In the genomic region with DNA sequence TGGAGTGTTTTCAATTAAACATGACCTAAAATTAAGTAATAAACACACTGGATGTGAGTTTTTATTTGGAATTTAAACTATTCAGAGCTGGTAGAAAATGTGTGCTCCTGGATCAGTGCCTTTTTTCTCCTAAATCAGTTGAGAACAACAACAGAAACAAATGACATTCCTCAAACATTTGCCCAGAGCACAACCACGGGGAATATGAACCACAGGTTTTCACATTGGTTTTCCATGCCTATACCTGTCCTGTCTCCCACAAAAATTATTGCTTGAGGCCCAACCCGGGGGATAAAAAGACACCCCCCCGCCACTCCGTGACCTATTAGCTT, we compare ENCODE assay signal across 14 cellular contexts. TPM values are rescaled to one million over a fixed set of nuclear protein-coding genes. Genes with fewer than 3 reads are reported as not detected.
DNase-seq lines count a peak whose midpoint lies in the region; ATAC-seq and TF ChIP-seq lines count a peak whose summit lies in the region.
"Had no signal": no experiment of that assay in that cellular context is flagged by ENCODE, and none has a peak within 500 bp of the region (broad histone marks: within the 10 kb centered on the region; RNA-seq: fewer than 3 reads in every experiment).

No MANE protein-coding gene starts in this region.

- peaks cover 9% of the 10 kb centered on the region in 2 donors for H3K36me3 Mint-ChIP-seq in stimulated activated naive B cell treated with anti-CD40 and anti-IgM and Interleukin-4, amounts not matched to agents 10 μg/mL and 1 μg/mL and 100 μg/mL, for 72 hours
- H3K36me3 Mint-ChIP-seq in activated naive CD8-positive, alpha-beta T cell treated with anti-CD3 and anti-CD28 coated beads, Interleukin-2, amount 50 U/mL, for 24 hours (ENCODE audit: low read depth) = peaks cover 25% of the 10 kb centered on the region

- H3K27ac ChIP-seq in GM23248 (peak overlapping the region; percentile 44), SK-N-SH (ENCODE audit: low read depth in 2 of 2, low read length in 1 of 2) (peak overlapping the region in 1 of 2 experiments; percentile 54; a peak in 1 of 4 replicates), gastroesophageal sphincter (peak overlapping the region in 3 of 4 donors; percentile 62 to 77 (median 71))

- no peak for TF ChIP-seq RAD21 in SK-N-SH (IDR thresholded peaks at IDR 0.05; ENCODE audit: low read length)

- H3K9me3 Mint-ChIP-seq in stimulated activated naive B cell treated with anti-CD40 and anti-IgM and Interleukin-4, amounts not matched to agents 10 μg/mL and 1 μg/mL and 100 μg/mL, for 72 hours = no peaks in the 10 kb centered on the region
- no peaks in the 10 kb centered on the region for H3K9me3 Mint-ChIP-seq in activated naive CD8-positive, alpha-beta T cell treated with anti-CD3 and anti-CD28 coated beads, Interleukin-2, amount 50 U/mL, for 24 hours

- no peak for DNase-seq in GM23248
- no peak for DNase-seq in SK-N-SH
- DNase-seq in renal cortical epithelial cell (ENCODE audit: low read depth) = peak; percentile 49
- DNase-seq in stimulated activated naive B cell treated with anti-CD40 and anti-IgM and Interleukin-4, amounts not matched to agents 10 μg/mL and 1 μg/mL and 100 μg/mL, for 72 hours = no peak
- DNase-seq in activated naive CD8-positive, alpha-beta T cell treated with anti-CD3 and anti-CD28 coated beads, Interleukin-2, amount 50 U/mL, for 24 hours = no peak
- DNase-seq in NCI-H1436 (lab: John Stamatoyannopoulos, UW) = no peak
- DNase-seq in stimulated activated CD4-positive, alpha-beta T cell treated with anti-CD3 and anti-CD28 coated beads, Interleukin-1b, Interleukin-23, amount 100 ng/mL, for 48 hours = no peak
- DNase-seq: activated naive CD4-positive, alpha-beta T cell treated with Interleukin-2 at 50 U/mL for 16 hours; erythroblast; H7; NCI-H2081 treated with DMSO at 0.1 percent for 48 hours; stimulated activated CD4-positive, alpha-beta T cell treated with anti-CD3 and anti-CD28 coated beads, Interleukin-15, amount 100 ng/mL, for 24 hours had no signal

- H3F3A ChIP-seq in GM23248 (ENCODE audit: insufficient read depth) = peaks cover 33% of the 10 kb centered on the region
- peaks cover 9% of the 10 kb centered on the region for H3F3A ChIP-seq in SK-N-SH (replicated peaks; ENCODE audit: insufficient read depth)

- peaks cover 3 to 20% of the 10 kb centered on the region in 2 donors for H3K4me1 Mint-ChIP-seq in stimulated activated naive B cell treated with anti-CD40 and anti-IgM and Interleukin-4, amounts not matched to agents 10 μg/mL and 1 μg/mL and 100 μg/mL, for 72 hours
- H3K4me1 Mint-ChIP-seq in activated naive CD8-positive, alpha-beta T cell treated with anti-CD3 and anti-CD28 coated beads, Interleukin-2, amount 50 U/mL, for 24 hours = peaks cover 18% of the 10 kb centered on the region

- H3K9ac ChIP-seq in GM23248 = no peak overlapping the region
- no peak overlapping the region for H3K9ac ChIP-seq in SK-N-SH

- in situ Hi-C loops in GM23248 (cut with MboI) = no loop called here

- H2AFZ ChIP-seq in GM23248 (no peak overlapping the region), SK-N-SH (ENCODE audit: low read depth) (no peak overlapping the region)

- TF ChIP-seq POLR2A in gastroesophageal sphincter (IDR thresholded peaks at IDR 0.05) = no peak

- H3K9me3 ChIP-seq in GM23248 (ENCODE audit: low read depth) = no peaks in the 10 kb centered on the region
- no peaks in the 10 kb centered on the region for H3K9me3 ChIP-seq in SK-N-SH
- H3K9me3 ChIP-seq in gastroesophageal sphincter = no peaks in the 10 kb centered on the region

- CTCF ChIA-PET in SK-N-SH (lab: Yijun Ruan, JAX) = interaction anchor here (1.1 to 3.7 kb wide), 4 partner anchors 11 to 111 kb away, joined by 3 to 32 read pairs (median 3); no protein-coding TSS in a partner anchor

- H3K9me2 ChIP-seq in GM23248 (ENCODE audit: insufficient read depth) (no peaks in the 10 kb centered on the region), SK-N-SH (no peaks in the 10 kb centered on the region)

- no peaks in the 10 kb centered on the region for H3K27me3 Mint-ChIP-seq in stimulated activated naive B cell treated with anti-CD40 and anti-IgM and Interleukin-4, amounts not matched to agents 10 μg/mL and 1 μg/mL and 100 μg/mL, for 72 hours
- no peaks in the 10 kb centered on the region for H3K27me3 Mint-ChIP-seq in activated naive CD8-positive, alpha-beta T cell treated with anti-CD3 and anti-CD28 coated beads, Interleukin-2, amount 50 U/mL, for 24 hours

- H3K79me2 ChIP-seq in GM23248 (ENCODE audit: insufficient read depth) (peaks cover 32% of the 10 kb centered on the region), SK-N-SH (ENCODE audit: insufficient read depth) (peaks cover 29% of the 10 kb centered on the region)

- peaks cover 38% of the 10 kb centered on the region for H3K4me1 ChIP-seq in GM23248 (ENCODE audit: insufficient read depth)
- H3K4me1 ChIP-seq in SK-N-SH (ENCODE audit: control insufficient read depth in 1 of 2, insufficient read depth in 2 of 2, low read depth in 1 of 2, low read length in 1 of 2) = peaks cover 7 to 8% of the 10 kb centered on the region in 2 experiments; a peak in 3 of 4 replicates
- H3K4me1 ChIP-seq in gastroesophageal sphincter = peaks cover 0 to 59% (median 8%) of the 10 kb centered on the region in 3 donors

- TF ChIP-seq CTCF in SK-N-SH (IDR thresholded peaks at IDR 0.05) (no peak), gastroesophageal sphincter (IDR thresholded peaks at IDR 0.05) (no peak)

- H3K4me2 ChIP-seq in GM23248 (ENCODE audit: unreplicated experiment) = peak overlapping the region; percentile 21
- peak overlapping the region; percentile 43; the same call in 1 of the 2 replicates for H3K4me2 ChIP-seq in SK-N-SH

- 32 to 33% methylated on average over 4 of the region's 4 CpGs for WGBS in GM23248 (ENCODE audit: low coverage in 1 of 2, low lambda C conversion rate in 2 of 2, missing lambda C conversion rate in 2 of 2), 2 experiments
- 84% methylated on average over 4 of the region's 4 CpGs for WGBS in SK-N-SH (ENCODE audit: low lambda C conversion rate)
- 30 to 49% methylated on average over 4 of the region's 4 CpGs for WGBS in gastroesophageal sphincter (ENCODE audit: low coverage in 1 of 2), 2 donors

- H3K4me3 Mint-ChIP-seq in stimulated activated naive B cell treated with anti-CD40 and anti-IgM and Interleukin-4, amounts not matched to agents 10 μg/mL and 1 μg/mL and 100 μg/mL, for 72 hours = no peak overlapping the region
- H3K4me3 Mint-ChIP-seq in activated naive CD8-positive, alpha-beta T cell treated with anti-CD3 and anti-CD28 coated beads, Interleukin-2, amount 50 U/mL, for 24 hours = no peak overlapping the region

- H3K36me3 ChIP-seq in GM23248 (ENCODE audit: low read depth) (peaks cover 15% of the 10 kb centered on the region; the same call in 1 of the 2 replicates), SK-N-SH (replicated peaks in 1 of 2; ENCODE audit: control insufficient read depth in 1 of 2, insufficient read depth in 2 of 2, low read length in 1 of 2) (peaks cover 27 to 36% of the 10 kb centered on the region in 2 experiments), gastroesophageal sphincter (peaks cover 0 to 17% of the 10 kb centered on the region in 2 donors)

- H3K27me3 ChIP-seq in GM23248 (replicated peaks; ENCODE audit: insufficient read depth) = peaks cover 13% of the 10 kb centered on the region
- no peaks in the 10 kb centered on the region; the same call in 1 of the 2 replicates for H3K27me3 ChIP-seq in SK-N-SH (ENCODE audit: insufficient read depth)
- H3K27me3 ChIP-seq in gastroesophageal sphincter = no peaks in the 10 kb centered on the region

- TF ChIP-seq EP300 in SK-N-SH (IDR thresholded peaks at IDR 0.05; ENCODE audit: borderline replicate concordance in 1 of 2, low read depth in 1 of 2, low read length in 1 of 2) (no peak), gastroesophageal sphincter (IDR thresholded peaks at IDR 0.05) (no peak)

- H3K27ac Mint-ChIP-seq in stimulated activated naive B cell treated with anti-CD40 and anti-IgM and Interleukin-4, amounts not matched to agents 10 μg/mL and 1 μg/mL and 100 μg/mL, for 72 hours = no peak overlapping the region
- H3K27ac Mint-ChIP-seq in activated naive CD8-positive, alpha-beta T cell treated with anti-CD3 and anti-CD28 coated beads, Interleukin-2, amount 50 U/mL, for 24 hours = no peak overlapping the region

- POLR2A ChIA-PET in SK-N-SH (lab: Yijun Ruan, JAX) = interaction anchor here (1.0 kb wide), 1 partner anchor 10 kb away, joined by 3 read pairs; no protein-coding TSS in a partner anchor

- 0 out of 2 replicates have a peak overlapping the region, but pooled peaks have one; percentile 5 for H3K4me3 ChIP-seq in GM23248
- no peak overlapping the region for H3K4me3 ChIP-seq in SK-N-SH (ENCODE audit: low read depth in 2 of 2, low read length in 1 of 2)
- no peak overlapping the region for H3K4me3 ChIP-seq in gastroesophageal sphincter
- H3K4me3 ChIP-seq: lung had no signal

- no peak for ATAC-seq in gastroesophageal sphincter
- no peak for ATAC-seq in stimulated activated naive B cell treated with anti-CD40 and anti-IgM and Interleukin-4, amounts not matched to agents 10 μg/mL and 1 μg/mL and 100 μg/mL, for 72 hours (replicated peaks)
- ATAC-seq in activated naive CD8-positive, alpha-beta T cell treated with anti-CD3 and anti-CD28 coated beads, Interleukin-2, amount 50 U/mL, for 24 hours = no peak

- no peaks in the 10 kb centered on the region for H4K20me1 ChIP-seq in GM23248 (ENCODE audit: insufficient read depth)
- no peaks in the 10 kb centered on the region; the same call in 1 of the 2 replicates for H4K20me1 ChIP-seq in SK-N-SH (ENCODE audit: insufficient read depth)

TF ChIP-seq in SK-N-SH, 30 proteins besides CTCF, POLR2A, EP300 and RAD21 (continues in another document):
- TF ChIP-seq POLR2AphosphoS5 (IDR thresholded peaks at IDR 0.05; ENCODE audit: low read depth, low read length) (no peak), RCOR1 (IDR thresholded peaks at IDR 0.05; ENCODE audit: low read length) (no peak), MEF2A (IDR thresholded peaks at IDR 0.05; ENCODE audit: borderline replicate concordance, low read depth) (no peak), SMC3 (IDR thresholded peaks at IDR 0.05; ENCODE audit: low read depth, low read length) (no peak)
- TF ChIP-seq, protein P1, sequence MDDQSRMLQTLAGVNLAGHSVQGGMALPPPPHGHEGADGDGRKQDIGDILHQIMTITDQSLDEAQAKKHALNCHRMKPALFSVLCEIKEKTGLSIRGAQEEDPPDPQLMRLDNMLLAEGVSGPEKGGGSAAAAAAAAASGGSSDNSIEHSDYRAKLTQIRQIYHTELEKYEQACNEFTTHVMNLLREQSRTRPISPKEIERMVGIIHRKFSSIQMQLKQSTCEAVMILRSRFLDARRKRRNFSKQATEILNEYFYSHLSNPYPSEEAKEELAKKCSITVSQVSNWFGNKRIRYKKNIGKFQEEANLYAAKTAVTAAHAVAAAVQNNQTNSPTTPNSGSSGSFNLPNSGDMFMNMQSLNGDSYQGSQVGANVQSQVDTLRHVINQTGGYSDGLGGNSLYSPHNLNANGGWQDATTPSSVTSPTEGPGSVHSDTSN (IDR thresholded peaks at IDR 0.05) = no peak

RNA-seq across cellular contexts. Expression of a gene that starts 6.8 kb away (rescaled TPM):
- total RNA-seq in GM23248 (2014; rRNA removed; shearing (Covaris generic)) = 20.7 and 32.2 TPM in 2 replicates
- polyA plus RNA-seq in GM23248 (2016; fragmentation: Nextera tagmentation; extraction: Ambion mirVana) (392 and 405 TPM in 2 replicates), SK-N-SH (2012; rRNA removed) (99.8 and 177 TPM in 2 replicates)
- polyA plus RNA-seq in SK-N-SH (2012; cell fraction: cytosol; rRNA removed) = 152 and 247 TPM in 2 replicates
- polyA plus RNA-seq in SK-N-SH (2012; cell fraction: nucleus; rRNA removed) = 42.5 and 61.4 TPM in 2 replicates
- total RNA-seq in gastroesophageal sphincter (10 to 100 TPM in 3 of 4 donors, 1 to 10 TPM in 1; 9.8 to 66.0 (median 19.3) TPM), renal cortical epithelial cell (39.1 and 103 TPM in 2 replicates)
